1 cellular context compared by ENCODE assay signal in genomic region chr2:43455735-43456642, GRCh38.
TF ChIP-seq lines count a peak whose summit lies in the region.

No MANE protein-coding gene starts in this region.

TF ChIP-seq in GM23338, 12 proteins besides CTCF, POLR2A, EP300 and RAD21 (continued from another document):
- TF ChIP-seq ZNF462 (CRISPR knock-in tag; IDR thresholded peaks at IDR 0.05), result no peak
- no peak for TF ChIP-seq NANOG (IDR thresholded peaks at IDR 0.05; ENCODE audit: borderline replicate concordance)
- TF ChIP-seq EZH2 (IDR thresholded peaks at IDR 0.05; ENCODE audit: low read depth, unreplicated experiment), result no peak
- TF ChIP-seq JUNB (IDR thresholded peaks at IDR 0.05; ENCODE audit: unreplicated experiment), result no peak
- TF ChIP-seq ETS1 (IDR thresholded peaks at IDR 0.05), result no peak
- no peak for TF ChIP-seq ZNF331 (CRISPR knock-in tag; IDR thresholded peaks at IDR 0.05; ENCODE audit: low read depth)
TF ChIP-seq in GM23338: peak in this region for 0.
